In the genomic region with DNA sequence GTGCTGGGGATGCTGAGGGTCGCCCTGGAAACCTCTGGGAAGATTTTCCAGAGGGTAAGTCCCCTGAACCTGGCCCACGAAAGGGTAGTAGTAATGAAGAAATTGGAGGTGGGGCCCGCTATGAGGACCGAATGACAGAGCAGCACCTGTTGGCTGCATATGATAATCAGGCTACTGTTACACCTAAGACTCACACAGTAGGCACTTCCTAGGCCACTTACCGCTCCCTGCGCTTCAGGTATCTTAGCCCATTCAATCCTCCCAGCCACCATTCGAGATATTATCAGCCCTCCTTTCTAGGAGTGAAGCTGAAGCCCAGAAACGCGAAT, we compare ENCODE assay signal across 1 cellular context.
TF ChIP-seq lines count a peak whose summit lies in the region.

No MANE protein-coding gene starts in this region.

TF ChIP-seq in endothelial cell of umbilical vein, 7 proteins besides CTCF, POLR2A, EP300 and RAD21:
- TF ChIP-seq POLR2AphosphoS5 (IDR thresholded peaks at IDR 0.05; ENCODE audit: insufficient read depth, low read depth, low read length) (no peak), MYC (IDR thresholded peaks at IDR 0.05; ENCODE audit: low read depth, low read length) (no peak), JUN (IDR thresholded peaks at IDR 0.05; ENCODE audit: borderline replicate concordance, insufficient read depth, insufficient read length, low read depth) (no peak), EZH2 (IDR thresholded peaks at IDR 0.05; ENCODE audit: borderline replicate concordance, low read depth, low read length, severe bottlenecking) (no peak), GATA2 (IDR thresholded peaks at IDR 0.05; ENCODE audit: insufficient read depth, insufficient read length, low read depth, low read length) (no peak), FOS (IDR thresholded peaks at IDR 0.05; ENCODE audit: borderline replicate concordance, insufficient read depth, low read length) (no peak)
- TF ChIP-seq, protein P1, sequence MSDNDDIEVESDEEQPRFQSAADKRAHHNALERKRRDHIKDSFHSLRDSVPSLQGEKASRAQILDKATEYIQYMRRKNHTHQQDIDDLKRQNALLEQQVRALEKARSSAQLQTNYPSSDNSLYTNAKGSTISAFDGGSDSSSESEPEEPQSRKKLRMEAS (IDR thresholded peaks at IDR 0.05; ENCODE audit: insufficient read depth, insufficient read length) = no peak
